ENCODE assay signal across 14 cellular contexts in genomic region chr7:94182066-94182465, GRCh38.
A peak's percentile ranks its signal among the peaks of the same experiment; 100 is the strongest.
DNase-seq lines count a peak whose midpoint lies in the region; ATAC-seq and TF ChIP-seq lines count a peak whose summit lies in the region.
"Had no signal": no experiment of that assay in that cellular context is flagged by ENCODE, and none has a peak within 500 bp of the region (broad histone marks: within the 10 kb centered on the region; RNA-seq: fewer than 3 reads in every experiment).

No MANE protein-coding gene starts in this region.

- no peak overlapping the region for H4K8ac ChIP-seq in trophoblast cell (ENCODE audit: low read depth, low read length)

- no peak overlapping the region for H4K91ac ChIP-seq in trophoblast cell (ENCODE audit: low read depth, low read length)

- ATAC-seq in HG02798 (IDR thresholded peaks at IDR 0.05; ENCODE audit: poor library complexity, unreplicated experiment) (no peak), GM21423 (IDR thresholded peaks at IDR 0.05; ENCODE audit: unreplicated experiment) (no peak)
- ATAC-seq: T-helper 17 cell had no signal

- H3K79me1 ChIP-seq in trophoblast cell (ENCODE audit: low read length) = peaks cover 5% of the 10 kb centered on the region

- H3K4me2 ChIP-seq in fibroblast of lung (ENCODE audit: extremely low read depth, insufficient read depth, low read length) (no peak overlapping the region), trophoblast cell (ENCODE audit: low read length) (no peak overlapping the region)

- no peak overlapping the region for H3K9ac ChIP-seq in fibroblast of lung (ENCODE audit: insufficient read depth, low read length)
- no peak overlapping the region for H3K9ac ChIP-seq in trophoblast cell (ENCODE audit: low read length)

- H2AK5ac ChIP-seq in trophoblast cell (ENCODE audit: low read length) = no peak overlapping the region

- H3K79me2 ChIP-seq in fibroblast of lung (ENCODE audit: control insufficient read depth, insufficient read depth, low read length) (no peaks in the 10 kb centered on the region), trophoblast cell (ENCODE audit: control insufficient read depth, insufficient read depth, low read length, poor library complexity) (no peaks in the 10 kb centered on the region)

- no peak overlapping the region for H3K4me3 ChIP-seq in SJCRH30
- H3K4me3 ChIP-seq in fibroblast of lung (replicated peaks in 1 of 4; ENCODE audit: control extremely low read depth in 1 of 4, insufficient read depth in 1 of 4, low read depth in 3 of 4, low read length in 4 of 4) = no peak overlapping the region
- H3K4me3 ChIP-seq in trophoblast cell (ENCODE audit: low read depth, low read length) = no peak overlapping the region

- H2AFZ ChIP-seq in fibroblast of lung (ENCODE audit: low read length) (peak overlapping the region; percentile 22), trophoblast cell (ENCODE audit: insufficient read depth, low read length, poor library complexity) (no peak overlapping the region)

- H4K20me1 ChIP-seq in fibroblast of lung (ENCODE audit: control insufficient read depth, extremely low read depth, insufficient read depth, low read length) = no peaks in the 10 kb centered on the region

- TF ChIP-seq CTCF in fibroblast of lung (conservative IDR thresholded peaks at IDR 0.05 in 1 of 2, IDR thresholded peaks at IDR 0.05 in 1 of 2; ENCODE audit: low read depth in 1 of 2, low read length in 2 of 2) = no peak

- H3K23ac ChIP-seq in trophoblast cell (ENCODE audit: low read length) = no peak overlapping the region

- H3K4ac ChIP-seq in trophoblast cell (ENCODE audit: low read depth, low read length) = no peak overlapping the region

- WGBS in trophoblast cell (ENCODE audit: extremely low coverage, insufficient coverage, insufficient read length) = no CpG with 5 or more reads among the region's 1 CpG

- peak overlapping the region; percentile 37 for H2BK12ac ChIP-seq in trophoblast cell (ENCODE audit: low read length)

- DNase-seq in GM03348 (ENCODE audit: low spot score) (peak; percentile 42), SJCRH30 (peak; percentile 9 to 37), fibroblast of lung (ENCODE audit: low read depth in 2 of 2) (peak; percentile 80 to 92), trophoblast cell (peak; percentile 2 to 22), NCI-H146 treated with DMSO at 0.1 percent for 48 hours (lab: John Stamatoyannopoulos, UW; ENCODE audit: unreplicated experiment) (no peak), amygdala (lab: John Stamatoyannopoulos, UW) (no peak)
- DNase-seq: activated CD4-positive, alpha-beta T cell treated with anti-CD3 and anti-CD28 coated beads, Interleukin-2, amount 50 U/mL, for 4 hours; activated naive CD4-positive, alpha-beta T cell treated with anti-CD3 and anti-CD28 coated beads for 36 hours; DND-41; immature natural killer cell; NCI-H187; T-helper 17 cell had no signal

- no peak overlapping the region for H2BK120ac ChIP-seq in trophoblast cell (ENCODE audit: insufficient read depth, low read length, poor library complexity)

- peaks cover 4% of the 10 kb centered on the region for H3K9me3 ChIP-seq in SJCRH30 (replicated peaks)
- H3K9me3 ChIP-seq in fibroblast of lung (ENCODE audit: control insufficient read depth, insufficient read depth, low read depth, low read length) = no peaks in the 10 kb centered on the region
- no peaks in the 10 kb centered on the region for H3K9me3 ChIP-seq in trophoblast cell (ENCODE audit: insufficient read depth, low read depth, low read length)

- H3K18ac ChIP-seq in trophoblast cell (ENCODE audit: low read length) = no peak overlapping the region

- no peak overlapping the region for H4K12ac ChIP-seq in trophoblast cell (ENCODE audit: low read depth, low read length)

- no peak overlapping the region for H3K14ac ChIP-seq in trophoblast cell (ENCODE audit: low read length)

- peaks cover 14% of the 10 kb centered on the region for H3K4me1 ChIP-seq in SJCRH30
- H3K4me1 ChIP-seq in fibroblast of lung (ENCODE audit: control insufficient read depth, extremely low read depth, insufficient read depth, low read length) = peaks cover 14% of the 10 kb centered on the region
- H3K4me1 ChIP-seq in trophoblast cell (ENCODE audit: control insufficient read depth in 1 of 2, insufficient read depth in 2 of 2, low read length in 2 of 2) = peaks cover 0 to 5% of the 10 kb centered on the region in 2 experiments

- H3K27me3 ChIP-seq in SJCRH30 (no peaks in the 10 kb centered on the region), fibroblast of lung (ENCODE audit: control insufficient read depth, insufficient read depth, low read length) (no peaks in the 10 kb centered on the region), trophoblast cell (ENCODE audit: insufficient read depth, low read length) (no peaks in the 10 kb centered on the region)

- H3K36me3 ChIP-seq in SJCRH30 = no peaks in the 10 kb centered on the region
- no peaks in the 10 kb centered on the region for H3K36me3 ChIP-seq in fibroblast of lung (ENCODE audit: control insufficient read depth, insufficient read depth, low read length)
- H3K36me3 ChIP-seq in trophoblast cell (ENCODE audit: control insufficient read depth in 1 of 2, insufficient read depth in 2 of 2, low read length in 2 of 2) = no peaks in the 10 kb centered on the region

- no peak overlapping the region for H2BK5ac ChIP-seq in trophoblast cell (ENCODE audit: low read depth, low read length, poor library complexity)

- H3K27ac ChIP-seq in SJCRH30 = no peak overlapping the region
- H3K27ac ChIP-seq in fibroblast of lung (ENCODE audit: insufficient read depth, low read length) = peak overlapping the region; percentile 94
- H3K27ac ChIP-seq in trophoblast cell (ENCODE audit: low read depth, low read length) = no peak overlapping the region

Comparison
In these comparisons a context has a peak if more than half of its experiments do, and no peak if none do; other contexts are left out.
1. DNase-seq: peak in GM03348 (single experiment), SJCRH30 (2 of 2), fibroblast of lung (2 of 2) and trophoblast cell (2 of 2); none in NCI-H146 treated with DMSO at 0.1 percent for 48 hours (single experiment) and amygdala (0 of 56).